Comparison of ENCODE assay signal across 8 cellular contexts in the genomic region with DNA sequence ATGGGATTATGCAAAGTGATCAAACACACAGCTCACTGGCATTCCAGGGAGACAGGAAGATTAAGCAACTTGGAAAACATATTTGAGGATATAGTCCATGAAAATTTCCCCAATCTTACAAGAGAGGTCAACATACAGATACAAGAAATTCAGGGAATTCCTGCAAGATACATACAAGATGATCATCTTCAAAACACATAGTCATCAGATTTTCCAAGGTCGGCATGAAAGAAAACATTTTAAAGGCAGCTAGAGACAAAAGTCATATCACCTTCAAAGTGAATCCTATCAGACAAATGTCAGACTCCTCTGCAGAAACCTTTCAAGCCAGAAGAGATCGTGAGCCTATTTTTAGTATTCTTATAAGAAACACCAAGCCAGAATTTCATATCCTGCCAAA.
"Had no signal": no experiment of that assay in that cellular context is flagged by ENCODE, and none has a peak within 500 bp of the region (broad histone marks: within the 10 kb centered on the region; RNA-seq: fewer than 3 reads in every experiment).

No MANE protein-coding gene starts in this region.

- H3K4me3 ChIP-seq: GM12878 had no signal

- ATAC-seq: GM12878 had no signal

- FAIRE-seq: G401.6, GM12878, GM12891, GM12892, GM18507, GM19239 had no signal

- DNase-seq: GDM1, GF-D8 had no signal
